In the genomic region with DNA sequence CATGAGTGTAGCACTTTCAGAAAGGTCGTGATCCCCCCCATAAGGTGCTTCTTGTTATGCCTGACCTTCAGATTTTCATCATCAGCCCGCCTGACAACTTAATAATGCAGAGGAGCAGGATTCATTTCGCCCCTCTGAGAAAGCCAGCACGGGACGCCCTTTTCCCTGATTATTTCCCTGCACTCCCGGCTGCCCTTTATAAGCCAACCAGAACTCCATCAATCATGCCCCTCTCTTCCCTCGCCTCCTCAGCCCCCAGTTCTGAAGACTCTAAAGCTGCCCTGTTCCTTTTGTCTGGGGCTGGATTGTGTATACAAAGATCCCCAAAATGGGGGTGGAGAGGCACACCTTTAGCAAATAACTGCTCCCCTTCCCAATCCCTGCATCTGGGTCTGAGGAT, we compare ENCODE assay signal across 20 cellular contexts.
DNase-seq lines count a peak whose midpoint lies in the region; ATAC-seq, FAIRE-seq and TF ChIP-seq lines count a peak whose summit lies in the region.
"Had no signal": no experiment of that assay in that cellular context is flagged by ENCODE, and none has a peak within 500 bp of the region (broad histone marks: within the 10 kb centered on the region; RNA-seq: fewer than 3 reads in every experiment).

No MANE protein-coding gene starts in this region.

- no peak for TF ChIP-seq POLR2A in H1 (IDR thresholded peaks at IDR 0.05; ENCODE audit: control extremely low read depth in 1 of 2, low read depth in 2 of 2, low read length in 2 of 2)
- TF ChIP-seq POLR2A in ovary (IDR thresholded peaks at IDR 0.05), result no peak

- peak; percentile 15 for DNase-seq in HEK293T (ENCODE audit: extremely low spot score)
- DNase-seq in H1 (ENCODE audit: low read depth in 1 of 2, low spot score in 2 of 2), result no peak
- no peak for DNase-seq in ovary
- DNase-seq in ureter (ENCODE audit: low spot score), result no peak
- no peak for DNase-seq in NCI-H187 (lab: John Stamatoyannopoulos, UW)
- DNase-seq: ACHN; CD8-positive, alpha-beta T cell; DND-41; GF-D8; Karpas-422; NCI-H1417; NCI-H2029; NCI-H2171 treated with DMSO at 0.1 percent for 48 hours; NCI-H510A treated with DMSO at 0.1 percent for 48 hours had no signal

- H4K8ac ChIP-seq in H1 (ENCODE audit: extremely low read depth, insufficient read depth, low read length), result no peak overlapping the region

- H3K79me1 ChIP-seq in H1 (ENCODE audit: low read depth, low read length), result no peaks in the 10 kb centered on the region

- H2AK5ac ChIP-seq in H1 (ENCODE audit: low read depth, low read length), result no peak overlapping the region

- H3K36me3 ChIP-seq in ACC112 (ENCODE audit: insufficient read depth, low read length) (no peaks in the 10 kb centered on the region), H1 (ENCODE audit: control insufficient read depth in 2 of 4, insufficient read depth in 4 of 4, low read length in 3 of 4) (no peaks in the 10 kb centered on the region), ovary (no peaks in the 10 kb centered on the region)
- H3K36me3 ChIP-seq: SJSA1 had no signal

- H2AFZ ChIP-seq in ACC112 (ENCODE audit: low read length, unreplicated experiment), result peak overlapping the region; percentile 93
- H2AFZ ChIP-seq in H1 (ENCODE audit: low read length), result 0 out of 2 replicates have a peak overlapping the region, but pooled peaks have one; percentile 21

- H3K9me3 ChIP-seq in H1 (ENCODE audit: insufficient read depth in 2 of 2, low read depth in 1 of 2, low read length in 1 of 2), result no peaks in the 10 kb centered on the region
- H3K9me3 ChIP-seq in ovary, result no peaks in the 10 kb centered on the region
- H3K9me3 ChIP-seq: SJSA1 had no signal

- H3K4me1 ChIP-seq in ACC112 (ENCODE audit: control insufficient read depth, insufficient read depth, low read length, unreplicated experiment), result peaks cover 15% of the 10 kb centered on the region
- H3K4me1 ChIP-seq in H1 (replicated peaks in 1 of 4; ENCODE audit: control insufficient read depth in 3 of 4, insufficient read depth in 4 of 4, low read length in 3 of 4), result peaks cover 0 to 6% (median 0%) of the 10 kb centered on the region in 4 experiments; a peak in 1 of 7 replicates
- H3K4me1 ChIP-seq in ovary (ENCODE audit: insufficient read depth), result peaks cover 8% of the 10 kb centered on the region

- no peak overlapping the region for H4K91ac ChIP-seq in H1 (replicated peaks; ENCODE audit: insufficient read length, low read length)

- no peak overlapping the region for H3K18ac ChIP-seq in H1 (ENCODE audit: extremely low read depth, low read length)

- H4K20me1 ChIP-seq in H1 (replicated peaks in 1 of 2; ENCODE audit: control insufficient read depth in 1 of 2, insufficient read depth in 2 of 2, low read length in 2 of 2), result no peaks in the 10 kb centered on the region

- H3K4me2 ChIP-seq in H1 (ENCODE audit: insufficient read depth in 1 of 2, low read depth in 2 of 2, low read length in 2 of 2), result no peak overlapping the region

- POLR2A ChIA-PET in HEK293T (lab: Yijun Ruan, JAX), result no interaction called here
- POLR2A ChIA-PET in H1 (lab: Charles Lee; ENCODE audit: partially characterized antibody), result no interaction called here

- no peak for TF ChIP-seq RAD21 in H1 (IDR thresholded peaks at IDR 0.05 in 1 of 2, conservative IDR thresholded peaks at IDR 0.05 in 1 of 2; ENCODE audit: low read depth in 2 of 2, low read length in 2 of 2)

- CTCF ChIA-PET in HEK293T (lab: Yijun Ruan, JAX), result no interaction called here
- CTCF ChIA-PET in H1 (lab: Charles Lee; ENCODE audit: partially characterized antibody), result interaction anchor here (0.7 kb wide), 1 partner anchor 852 kb away, joined by 3 read pairs; no protein-coding TSS in a partner anchor

- no peaks in the 10 kb centered on the region for H3K27me3 ChIP-seq in ACC112 (ENCODE audit: insufficient read depth, low read length)
- H3K27me3 ChIP-seq in H1 (replicated peaks in 1 of 4; ENCODE audit: control insufficient read depth in 3 of 4, extremely low read depth in 1 of 4, insufficient read depth in 3 of 4, low read length in 3 of 4), result no peaks in the 10 kb centered on the region
- H3K27me3 ChIP-seq in ovary, result no peaks in the 10 kb centered on the region
- H3K27me3 ChIP-seq: SJSA1 had no signal

- TF ChIP-seq CTCF in H1 (IDR thresholded peaks at IDR 0.05; ENCODE audit: control extremely low read depth in 1 of 3, insufficient read depth in 1 of 3, low read depth in 1 of 3, low read length in 3 of 3) (no peak), ovary (IDR thresholded peaks at IDR 0.05) (no peak)

- H2BK12ac ChIP-seq in H1 (ENCODE audit: low read depth, low read length), result no peak overlapping the region

- H3K56ac ChIP-seq in H1 (replicated peaks; ENCODE audit: insufficient read length, low read depth, low read length), result no peak overlapping the region

- no peak overlapping the region for H2BK15ac ChIP-seq in H1 (ENCODE audit: low read length)

- WGBS in H1 (ENCODE audit: extremely low coverage in 1 of 2, insufficient coverage in 1 of 2, insufficient read length in 1 of 2, insufficient replicate concordance in 2 of 2, low coverage in 1 of 2, low lambda C conversion rate in 2 of 2, missing lambda C conversion rate in 1 of 2), 2 experiments, result 87% methylated on average over 7 of the region's 7 CpGs; no CpG with 5 or more reads in 1 of the 2 experiments
- 9 to 28% (median 10%) methylated on average over 7 of the region's 7 CpGs for WGBS in ovary, 3 donors

- H3K27ac ChIP-seq in ACC112 (ENCODE audit: low read depth, low read length), result no peak overlapping the region
- no peak overlapping the region for H3K27ac ChIP-seq in H1 (ENCODE audit: low read depth, low read length)
- H3K27ac ChIP-seq in ovary, result peak overlapping the region; percentile 18 to 73
- H3K27ac ChIP-seq: SJSA1 had no signal

- intact Hi-C loops in ovary (cut with DNase I), result no loop called here

- H3K9ac ChIP-seq in H1 (replicated peaks in 1 of 4; ENCODE audit: extremely low read depth in 1 of 4, low read depth in 3 of 4, low read length in 3 of 4), result no peak overlapping the region

- no peak overlapping the region for H3K23ac ChIP-seq in H1 (ENCODE audit: insufficient read length)

- TF ChIP-seq EP300 in H1 (IDR thresholded peaks at IDR 0.05; ENCODE audit: borderline replicate concordance in 1 of 2, low read depth in 2 of 2, low read length in 2 of 2), result no peak
- TF ChIP-seq EP300 in ovary (IDR thresholded peaks at IDR 0.05), result no peak

- no peaks in the 10 kb centered on the region for H3K23me2 ChIP-seq in H1 (ENCODE audit: low read depth, low read length)

- H3K4me3 ChIP-seq in ACC112 (ENCODE audit: low read depth, low read length) (no peak overlapping the region), H1 (ENCODE audit: extremely low read depth in 1 of 4, insufficient read depth in 2 of 4, low read depth in 3 of 4, low read length in 4 of 4) (no peak overlapping the region), ovary (no peak overlapping the region)
- H3K4me3 ChIP-seq: SJSA1 had no signal

- no peak overlapping the region for H2BK20ac ChIP-seq in H1 (ENCODE audit: low read length)

- H2BK5ac ChIP-seq in H1 (ENCODE audit: low read depth, low read length), result no peak overlapping the region

- H3K4ac ChIP-seq in H1 (replicated peaks; ENCODE audit: insufficient read length, low read depth, low read length), result no peak overlapping the region

- no peak overlapping the region for H2BK120ac ChIP-seq in H1 (replicated peaks; ENCODE audit: low read depth, low read length)

- no peak overlapping the region for H3K14ac ChIP-seq in H1 (ENCODE audit: insufficient read length)

- FAIRE-seq in H1 (lab: Jason Lieb, UNC), result no peak
- FAIRE-seq: D721Med, HepG2 had no signal

- H3K79me2 ChIP-seq in ACC112 (ENCODE audit: control insufficient read depth, insufficient read depth, low read length, unreplicated experiment), result no peaks in the 10 kb centered on the region
- H3K79me2 ChIP-seq in H1 (ENCODE audit: control insufficient read depth in 1 of 2, insufficient read depth in 2 of 2, low read length in 2 of 2), result no peaks in the 10 kb centered on the region

- ATAC-seq in GM18858 (IDR thresholded peaks at IDR 0.05; ENCODE audit: unreplicated experiment) (no peak), HG03571 (IDR thresholded peaks at IDR 0.05; ENCODE audit: unreplicated experiment) (no peak)
- ATAC-seq: CD8-positive, alpha-beta T cell; HepG2 had no signal

- H4K5ac ChIP-seq in H1 (ENCODE audit: insufficient read length, low read depth, low read length), result no peak overlapping the region

TF ChIP-seq in HEK293T, 16 proteins besides CTCF, POLR2A, EP300 and RAD21:
- TF ChIP-seq ELF4 (IDR thresholded peaks at IDR 0.05) (no peak), NFRKB (IDR thresholded peaks at IDR 0.05) (no peak), L3MBTL2 (conservative IDR thresholded peaks at IDR 0.05) (no peak)

TF ChIP-seq in H1, 55 proteins besides CTCF, POLR2A, EP300 and RAD21:
- no peak for TF ChIP-seq ZNF274 (IDR thresholded peaks at IDR 0.05; ENCODE audit: borderline replicate concordance, extremely low read depth, low read length)
- TF ChIP-seq CHD1 (IDR thresholded peaks at IDR 0.05; ENCODE audit: low read depth, low read length), result no peak
- TF ChIP-seq, protein P1, sequence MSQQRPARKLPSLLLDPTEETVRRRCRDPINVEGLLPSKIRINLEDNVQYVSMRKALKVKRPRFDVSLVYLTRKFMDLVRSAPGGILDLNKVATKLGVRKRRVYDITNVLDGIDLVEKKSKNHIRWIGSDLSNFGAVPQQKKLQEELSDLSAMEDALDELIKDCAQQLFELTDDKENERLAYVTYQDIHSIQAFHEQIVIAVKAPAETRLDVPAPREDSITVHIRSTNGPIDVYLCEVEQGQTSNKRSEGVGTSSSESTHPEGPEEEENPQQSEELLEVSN (IDR thresholded peaks at IDR 0.05), result no peak
- no peak for TF ChIP-seq HDAC2 (IDR thresholded peaks at IDR 0.05; ENCODE audit: borderline replicate concordance in 1 of 2, low read depth in 2 of 2, low read length in 2 of 2)
- no peak for TF ChIP-seq CBX8 (IDR thresholded peaks at IDR 0.05; ENCODE audit: borderline replicate concordance, low read depth, low read length)
- no peak for TF ChIP-seq BCL11A (IDR thresholded peaks at IDR 0.05; ENCODE audit: low read depth in 2 of 2, low read length in 2 of 2)

Comparison
In these comparisons a context has a peak if more than half of its experiments do, and no peak if none do; other contexts are left out.
1. H3K27ac ChIP-seq: peak in ovary (2 of 2); none in ACC112 (single experiment) and H1 (single experiment).